Comparison of ENCODE assay signal across 29 cellular contexts in genomic region chr1:175801979-175802378, GRCh38. TPM values are rescaled to one million over a fixed set of nuclear protein-coding genes. Genes with fewer than 3 reads are reported as not detected.
"Had no signal": no experiment of that assay in that cellular context is flagged by ENCODE, and none has a peak within 500 bp of the region (broad histone marks: within the 10 kb centered on the region; RNA-seq: fewer than 3 reads in every experiment).

No MANE protein-coding gene starts in this region.

- H3K4me3 ChIP-seq: hepatocyte, lung, mucosa of descending colon, right atrium auricular region, spleen, stomach, testis, thyroid gland, transverse colon, upper lobe of left lung, vagina had no signal

- H3K27me3 ChIP-seq: hepatocyte, right atrium auricular region, spleen, stomach, testis, thyroid gland, transverse colon, upper lobe of left lung, vagina had no signal

- FAIRE-seq: small intestine had no signal

- H3K27ac ChIP-seq: hepatocyte, right atrium auricular region, spleen, stomach, testis, thyroid gland, transverse colon, upper lobe of left lung, vagina had no signal

- H3K9me3 Mint-ChIP-seq: nephron; neural crest cell; stimulated activated naive B cell treated with anti-CD40 and anti-IgM and Interleukin-4, amounts not matched to agents 10 μg/mL and 1 μg/mL and 100 μg/mL, for 72 hours had no signal

- H3K4me3 Mint-ChIP-seq: naive thymus-derived CD8-positive, alpha-beta T cell; nephron; neural crest cell; stimulated activated naive B cell treated with anti-CD40 and anti-IgM and Interleukin-4, amounts not matched to agents 10 μg/mL and 1 μg/mL and 100 μg/mL, for 72 hours had no signal

- H3K4me1 Mint-ChIP-seq: naive thymus-derived CD8-positive, alpha-beta T cell; nephron; neural crest cell; stimulated activated naive B cell treated with anti-CD40 and anti-IgM and Interleukin-4, amounts not matched to agents 10 μg/mL and 1 μg/mL and 100 μg/mL, for 72 hours had no signal

- H3K27ac Mint-ChIP-seq: naive thymus-derived CD8-positive, alpha-beta T cell; nephron; progenitor cell of endocrine pancreas; stimulated activated naive B cell treated with anti-CD40 and anti-IgM and Interleukin-4, amounts not matched to agents 10 μg/mL and 1 μg/mL and 100 μg/mL, for 72 hours had no signal

- ATAC-seq: left lobe of liver; mucosa of descending colon; naive thymus-derived CD8-positive, alpha-beta T cell; sciatic nerve; stimulated activated naive B cell treated with anti-CD40 and anti-IgM and Interleukin-4, amounts not matched to agents 10 μg/mL and 1 μg/mL and 100 μg/mL, for 72 hours; stimulated activated naive CD8-positive, alpha-beta T cell treated with anti-CD3 and anti-CD28 coated beads, Interleukin-15, Interleukin-2, amounts not matched to agents 100 U/mL and 50 U/mL, for 24 hours had no signal

- H3K36me3 Mint-ChIP-seq: naive thymus-derived CD8-positive, alpha-beta T cell; stimulated activated naive B cell treated with anti-CD40 and anti-IgM and Interleukin-4, amounts not matched to agents 10 μg/mL and 1 μg/mL and 100 μg/mL, for 72 hours had no signal

- DNase-seq: head of caudate nucleus; islet precursor cell; midbrain; mucosa of descending colon; naive thymus-derived CD8-positive, alpha-beta T cell; nucleus accumbens; small intestine; spleen; stimulated activated CD4-positive, alpha-beta T cell treated with anti-CD3 and anti-CD28 coated beads, Interleukin-4, amount 100 ng/mL, for 24 hours; stimulated activated naive B cell treated with anti-CD40 and anti-IgM and Interleukin-4, amounts not matched to agents 10 μg/mL and 1 μg/mL and 100 μg/mL, for 72 hours; stimulated activated naive CD8-positive, alpha-beta T cell treated with anti-CD3 and anti-CD28 coated beads, Interleukin-15, Interleukin-2, amounts not matched to agents 100 U/mL and 50 U/mL, for 24 hours; stomach; testis; thyroid gland; transverse colon; upper lobe of left lung had no signal

- H3K9me3 ChIP-seq: mucosa of descending colon, right atrium auricular region, spleen, stomach, testis, thyroid gland, transverse colon, upper lobe of left lung, vagina had no signal

- H3K36me3 ChIP-seq: right atrium auricular region, spleen, stomach, thyroid gland, transverse colon, upper lobe of left lung, vagina had no signal

- H3K4me1 ChIP-seq: right atrium auricular region, spleen, stomach, testis, thyroid gland, transverse colon, upper lobe of left lung, vagina had no signal

RNA-seq across cellular contexts. Expression of gene TNR, which starts 58.6 kb away (rescaled TPM):
- total RNA-seq: kidney epithelial cell; left lobe of liver; mesenteric fat pad; naive thymus-derived CD8-positive, alpha-beta T cell; osteocyte; renal cortical epithelial cell; sciatic nerve had no signal
- polyA plus RNA-seq: hepatocyte; naive thymus-derived CD8-positive, alpha-beta T cell; stomach had no signal
